In the genomic region with DNA sequence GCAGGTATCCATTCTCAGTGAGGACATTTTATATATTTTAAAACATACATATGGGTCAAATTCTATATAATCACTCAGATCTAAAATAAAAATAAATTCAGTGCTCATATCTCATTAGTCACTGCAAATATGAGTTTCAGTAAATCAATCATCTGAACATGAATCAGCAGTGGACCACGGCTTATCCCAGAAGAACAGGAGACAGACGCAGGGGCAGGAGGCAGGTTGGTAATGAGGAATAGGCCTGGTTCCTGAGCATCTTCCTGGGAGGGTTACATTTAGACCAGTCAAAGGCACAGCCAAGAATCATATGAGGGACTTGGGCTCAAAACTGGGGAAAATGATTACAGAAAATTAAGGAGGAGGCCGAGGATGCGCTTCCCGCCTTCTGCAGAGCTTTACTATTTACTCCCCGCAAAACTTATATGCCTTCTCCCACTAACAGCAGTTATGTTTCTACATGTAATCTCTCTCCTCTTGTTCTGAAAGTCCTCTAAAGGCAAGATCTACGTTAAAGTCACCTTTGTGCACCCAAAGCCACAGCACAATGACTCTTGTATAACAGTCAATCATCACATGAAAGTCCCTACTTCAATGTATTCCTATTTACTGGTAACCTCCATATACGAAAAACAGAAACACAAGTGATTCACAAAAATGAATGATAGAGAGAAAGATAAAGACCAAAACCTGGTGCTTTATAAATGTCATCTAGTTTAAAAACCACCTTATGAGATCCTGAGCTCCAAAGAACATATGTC, we compare ENCODE assay signal across 23 cellular contexts. TPM values are rescaled to one million over a fixed set of nuclear protein-coding genes. Genes with fewer than 3 reads are reported as not detected.
"Had no signal": no experiment of that assay in that cellular context is flagged by ENCODE, and none has a peak within 500 bp of the region (broad histone marks: within the 10 kb centered on the region; RNA-seq: fewer than 3 reads in every experiment).

No MANE protein-coding gene starts in this region.

- H3K4me3 ChIP-seq: MG63 had no signal

- DNase-seq: Karpas-422, KG1, MG63, NCI-H1092, NCI-H1105 treated with DMSO at 0.1 percent for 48 hours, NCI-H1417 treated with DMSO at 0.1 percent for 48 hours, NCI-H146, NCI-H1694 treated with DMSO at 0.1 percent for 48 hours, NCI-H1930, NCI-H2081, NCI-H2171, NCI-H226, NCI-H446, NCI-H510A, NCI-H524 treated with DMSO at 0.1 percent for 48 hours, NCI-H69, NCI-H774, Right ventricle myocardium superior, RPMI8226, SK-N-SH had no signal

- H3K27me3 Mint-ChIP-seq: IgD-negative memory B cell had no signal

- H3K36me3 ChIP-seq: MG63 had no signal

- H3K27ac Mint-ChIP-seq: IgD-negative memory B cell had no signal

- H3K9me3 Mint-ChIP-seq: IgD-negative memory B cell had no signal

- H3K27me3 ChIP-seq: MG63 had no signal

- H3K4me3 Mint-ChIP-seq: IgD-negative memory B cell had no signal

- H3K9me3 ChIP-seq: MG63, SK-N-SH had no signal

- H3K4me1 Mint-ChIP-seq: IgD-negative memory B cell had no signal

RNA-seq across cellular contexts. Expression of a gene that starts 59.2 kb away (rescaled TPM):
- total RNA-seq: HT1080, Right ventricle myocardium superior, SK-MEL-5 had no signal
- polyA plus RNA-seq: SK-N-SH had no signal
